Comparison of ENCODE assay signal across 1 cellular context in genomic region chr15:88992912-88993376, GRCh38.
TF ChIP-seq lines count a peak whose summit lies in the region.

No MANE protein-coding gene starts in this region.

TF ChIP-seq in IMR-90, 13 proteins besides CTCF, POLR2A, EP300 and RAD21:
- TF ChIP-seq MAFK (IDR thresholded peaks at IDR 0.05; ENCODE audit: low read depth, low read length) (no peak), SMC3 (IDR thresholded peaks at IDR 0.05; ENCODE audit: low read depth, low read length) (no peak), MXI1 (IDR thresholded peaks at IDR 0.05; ENCODE audit: borderline replicate concordance, low read depth, low read length) (no peak), BHLHE40 (IDR thresholded peaks at IDR 0.05; ENCODE audit: low read depth, low read length) (no peak), CEBPB (IDR thresholded peaks at IDR 0.05; ENCODE audit: low read depth, low read length) (no peak), USF2 (IDR thresholded peaks at IDR 0.05; ENCODE audit: low read depth, low read length) (no peak), FOS (IDR thresholded peaks at IDR 0.05; ENCODE audit: low read depth, low read length) (no peak), NFE2L2 (IDR thresholded peaks at IDR 0.05; ENCODE audit: low read depth, low read length) (no peak)
